In genomic region chr6:17972978-17973622, GRCh38 we compare ENCODE assay signal across 1 cellular context.
TF ChIP-seq lines count a peak whose summit lies in the region.

No MANE protein-coding gene starts in this region.

TF ChIP-seq in H1, 55 proteins besides CTCF, POLR2A, EP300 and RAD21 (continued from another document):
- no peak for TF ChIP-seq HDAC6 (IDR thresholded peaks at IDR 0.05; ENCODE audit: low read depth, low read length)
- TF ChIP-seq RBBP5 (IDR thresholded peaks at IDR 0.05; ENCODE audit: borderline replicate concordance, low read depth, low read length): no peak
- TF ChIP-seq JUN (IDR thresholded peaks at IDR 0.05; ENCODE audit: low read depth, low read length): no peak
- no peak for TF ChIP-seq KDM4A (IDR thresholded peaks at IDR 0.05; ENCODE audit: low read depth, low read length, severe bottlenecking)
- no peak for TF ChIP-seq ASH2L (IDR thresholded peaks at IDR 0.05; ENCODE audit: low read length)
- TF ChIP-seq RXRA (IDR thresholded peaks at IDR 0.05; ENCODE audit: insufficient read depth, low read depth, low read length): no peak
- no peak for TF ChIP-seq RFX5 (IDR thresholded peaks at IDR 0.05; ENCODE audit: borderline replicate concordance, low read depth, low read length)
- no peak for TF ChIP-seq BACH1 (IDR thresholded peaks at IDR 0.05; ENCODE audit: low read length)
- no peak for TF ChIP-seq POLR2AphosphoS5 (IDR thresholded peaks at IDR 0.05; ENCODE audit: low read depth, low read length)
TF ChIP-seq in H1: peak in this region for 0.
